17 cellular contexts compared by ENCODE assay signal in genomic region chr3:32246079-32246675, GRCh38. TPM values are rescaled to one million over a fixed set of nuclear protein-coding genes. Genes with fewer than 3 reads are reported as not detected.
DNase-seq lines count a peak whose midpoint lies in the region; ATAC-seq and TF ChIP-seq lines count a peak whose summit lies in the region.
"Had no signal": no experiment of that assay in that cellular context is flagged by ENCODE, and none has a peak within 500 bp of the region (broad histone marks: within the 10 kb centered on the region; RNA-seq: fewer than 3 reads in every experiment).

No MANE protein-coding gene starts in this region.

- POLR2A ChIA-PET in PC-9 (lab: Charles Lee; ENCODE audit: unreplicated experiment), result no interaction called here

- H3K27me3 ChIP-seq in PC-9 (ENCODE audit: insufficient read depth, low read depth), result no peaks in the 10 kb centered on the region
- H3K27me3 ChIP-seq in upper lobe of right lung, result no peaks in the 10 kb centered on the region
- H3K27me3 ChIP-seq in left lung, result no peaks in the 10 kb centered on the region
- H3K27me3 ChIP-seq: right atrium auricular region had no signal

- H3K36me3 ChIP-seq in PC-9 (ENCODE audit: low read depth), result 0 out of 2 replicates have a peak, but pooled peaks cover 3% of the 10 kb centered on the region
- H3K36me3 ChIP-seq in upper lobe of right lung, result no peaks in the 10 kb centered on the region
- no peaks in the 10 kb centered on the region for H3K36me3 ChIP-seq in left lung
- H3K36me3 ChIP-seq: right atrium auricular region had no signal

- no peaks in the 10 kb centered on the region for H3K27me3 Mint-ChIP-seq in activated naive CD8-positive, alpha-beta T cell
- H3K27me3 Mint-ChIP-seq in activated naive CD8-positive, alpha-beta T cell treated with anti-CD3 and anti-CD28 coated beads, Interleukin-2, amount 50 U/mL, for 24 hours, result no peaks in the 10 kb centered on the region
- H3K27me3 Mint-ChIP-seq in endothelial cell (ENCODE audit: unreplicated experiment), result no peaks in the 10 kb centered on the region
- H3K27me3 Mint-ChIP-seq: stimulated activated naive CD8-positive, alpha-beta T cell treated with anti-CD3 and anti-CD28 coated beads, Interleukin-15, Interleukin-2, amounts not matched to agents 100 ng/mL and 50 ng/mL, for 24 hours had no signal

- peaks cover 7% of the 10 kb centered on the region for H3K36me3 Mint-ChIP-seq in activated naive CD8-positive, alpha-beta T cell
- H3K36me3 Mint-ChIP-seq in activated naive CD8-positive, alpha-beta T cell treated with anti-CD3 and anti-CD28 coated beads, Interleukin-2, amount 50 U/mL, for 24 hours (ENCODE audit: low read depth), result no peaks in the 10 kb centered on the region
- peaks cover 6% of the 10 kb centered on the region for H3K36me3 Mint-ChIP-seq in endothelial cell (ENCODE audit: low read depth, unreplicated experiment)
- H3K36me3 Mint-ChIP-seq: IgD-negative memory B cell had no signal

- peak overlapping the region; percentile 78 for H3K27ac Mint-ChIP-seq in activated naive CD8-positive, alpha-beta T cell
- H3K27ac Mint-ChIP-seq in activated naive CD8-positive, alpha-beta T cell treated with anti-CD3 and anti-CD28 coated beads, Interleukin-2, amount 50 U/mL, for 24 hours, result no peak overlapping the region
- no peak overlapping the region for H3K27ac Mint-ChIP-seq in endothelial cell (ENCODE audit: unreplicated experiment)
- H3K27ac Mint-ChIP-seq: IgD-negative memory B cell; mesothelial cell of epicardium; stimulated activated naive CD8-positive, alpha-beta T cell treated with anti-CD3 and anti-CD28 coated beads, Interleukin-15, Interleukin-2, amounts not matched to agents 100 ng/mL and 50 ng/mL, for 24 hours had no signal

- H3K27ac ChIP-seq in PC-9 (no peak overlapping the region), upper lobe of right lung (no peak overlapping the region), left lung (no peak overlapping the region)
- H3K27ac ChIP-seq: right atrium auricular region, SK-N-MC had no signal

- no peaks in the 10 kb centered on the region for H3K9me2 ChIP-seq in PC-9 (ENCODE audit: insufficient read depth)

- H3K9me3 ChIP-seq in PC-9 (ENCODE audit: insufficient read depth, low read depth) (peaks cover 4% of the 10 kb centered on the region; the same call in 1 of the 2 replicates), upper lobe of right lung (no peaks in the 10 kb centered on the region), left lung (no peaks in the 10 kb centered on the region)
- H3K9me3 ChIP-seq: right atrium auricular region had no signal

- peaks cover 30% of the 10 kb centered on the region for H3K4me1 ChIP-seq in PC-9 (replicated peaks; ENCODE audit: insufficient read depth)
- H3K4me1 ChIP-seq in upper lobe of right lung, result peaks cover 11% of the 10 kb centered on the region
- peaks cover 0 to 19% of the 10 kb centered on the region in 2 donors for H3K4me1 ChIP-seq in left lung
- H3K4me1 ChIP-seq: right atrium auricular region had no signal

- H3K4me3 ChIP-seq in PC-9, result no peak overlapping the region
- H3K4me3 ChIP-seq in upper lobe of right lung, result no peak overlapping the region
- H3K4me3 ChIP-seq in left lung, result no peak overlapping the region
- H3K4me3 ChIP-seq: right atrium auricular region, SK-N-MC had no signal

- no peak for DNase-seq in activated naive CD8-positive, alpha-beta T cell treated with anti-CD3 and anti-CD28 coated beads, Interleukin-2, amount 50 U/mL, for 24 hours
- DNase-seq in PC-9 (peak in 1 of 2 experiments; percentile 36), endothelial cell (ENCODE audit: low spot score) (no peak), upper lobe of right lung (no peak), left lung (no peak)
- DNase-seq: activated T-cell treated with anti-CD3 and anti-CD28 coated beads, Interleukin-2, amount 50 U/mL, for 1 hour; effector CD8-positive, alpha-beta T cell; NCI-H2029 treated with DMSO at 0.1 percent for 48 hours; NCI-H524 treated with DMSO at 0.1 percent for 48 hours had no signal

- no TSS peak for BruUV-seq in PC-9 (replicated peaks; lab: Mats Ljungman, UMichigan)

- CTCF ChIA-PET in PC-9 (lab: Charles Lee), result no interaction called here

- H3K4me1 Mint-ChIP-seq in activated naive CD8-positive, alpha-beta T cell (ENCODE audit: low read depth), result peaks cover 60% of the 10 kb centered on the region
- peaks cover 29% of the 10 kb centered on the region for H3K4me1 Mint-ChIP-seq in activated naive CD8-positive, alpha-beta T cell treated with anti-CD3 and anti-CD28 coated beads, Interleukin-2, amount 50 U/mL, for 24 hours
- peaks cover 31% of the 10 kb centered on the region for H3K4me1 Mint-ChIP-seq in endothelial cell (ENCODE audit: unreplicated experiment)

- no peak overlapping the region for H2AFZ ChIP-seq in PC-9

- H3F3A ChIP-seq in PC-9 (ENCODE audit: insufficient read depth, low read depth), result peaks cover 20% of the 10 kb centered on the region

- TF ChIP-seq CTCF in PC-9 (conservative IDR thresholded peaks at IDR 0.05) (no peak), endothelial cell (IDR thresholded peaks at IDR 0.05; ENCODE audit: unreplicated experiment) (no peak), upper lobe of right lung (IDR thresholded peaks at IDR 0.05) (no peak), left lung (IDR thresholded peaks at IDR 0.05) (no peak)

- intact Hi-C loops in PC-9 (cut with micrococcal nuclease; ENCODE audit: unreplicated experiment) (no loop called here), upper lobe of right lung (cut with DNase I) (no loop called here), left lung (cut with DNase I) (no loop called here)

- ATAC-seq in activated naive CD8-positive, alpha-beta T cell treated with anti-CD3 and anti-CD28 coated beads, Interleukin-2, amount 50 U/mL, for 24 hours, result no peak
- ATAC-seq in upper lobe of right lung (peak; percentile 24), HG03175 (IDR thresholded peaks at IDR 0.05; ENCODE audit: unreplicated experiment) (no peak), left lung (no peak), GM21737 (IDR thresholded peaks at IDR 0.05; ENCODE audit: unreplicated experiment) (no peak)

- no peaks in the 10 kb centered on the region for H4K20me1 ChIP-seq in PC-9 (ENCODE audit: insufficient read depth)

- H3K4me3 Mint-ChIP-seq in activated naive CD8-positive, alpha-beta T cell, result peak overlapping the region; percentile 64
- no peak overlapping the region for H3K4me3 Mint-ChIP-seq in activated naive CD8-positive, alpha-beta T cell treated with anti-CD3 and anti-CD28 coated beads, Interleukin-2, amount 50 U/mL, for 24 hours
- H3K4me3 Mint-ChIP-seq in endothelial cell (ENCODE audit: unreplicated experiment), result peak overlapping the region; percentile 15
- H3K4me3 Mint-ChIP-seq: IgD-negative memory B cell; mesothelial cell of epicardium; stimulated activated naive CD8-positive, alpha-beta T cell treated with anti-CD3 and anti-CD28 coated beads, Interleukin-15, Interleukin-2, amounts not matched to agents 100 ng/mL and 50 ng/mL, for 24 hours had no signal

- peaks cover 21% of the 10 kb centered on the region for H3K79me2 ChIP-seq in PC-9 (ENCODE audit: low read depth)

- H3K4me2 ChIP-seq in PC-9, result peak overlapping the region; percentile 10; the same call in 1 of the 2 replicates

- no peaks in the 10 kb centered on the region for H3K9me3 Mint-ChIP-seq in activated naive CD8-positive, alpha-beta T cell (ENCODE audit: low read depth)
- H3K9me3 Mint-ChIP-seq in activated naive CD8-positive, alpha-beta T cell treated with anti-CD3 and anti-CD28 coated beads, Interleukin-2, amount 50 U/mL, for 24 hours, result no peaks in the 10 kb centered on the region
- no peaks in the 10 kb centered on the region for H3K9me3 Mint-ChIP-seq in endothelial cell (ENCODE audit: unreplicated experiment)
- H3K9me3 Mint-ChIP-seq: IgD-negative memory B cell; stimulated activated naive CD8-positive, alpha-beta T cell treated with anti-CD3 and anti-CD28 coated beads, Interleukin-15, Interleukin-2, amounts not matched to agents 100 ng/mL and 50 ng/mL, for 24 hours had no signal

RNA-seq across cellular contexts. Expression of gene CMTM8, which starts 7.7 kb away (rescaled TPM):
- total RNA-seq in PC-9 (2021), result 16.8 and 17.8 TPM in 2 replicates
- 16.2 TPM for total RNA-seq in endothelial cell (ENCODE audit: unreplicated experiment)
- 24.9 TPM for total RNA-seq in upper lobe of right lung
- total RNA-seq in left lung, result 10 to 100 TPM; 17.0 to 20.0 TPM
